Comparison of ENCODE assay signal across 16 cellular contexts in genomic region chr14:105074601-105075053, GRCh38. TPM values are rescaled to one million over a fixed set of nuclear protein-coding genes. Genes with fewer than 3 reads are reported as not detected.
DNase-seq lines count a peak whose midpoint lies in the region; ATAC-seq and TF ChIP-seq lines count a peak whose summit lies in the region.
"Had no signal": no experiment of that assay in that cellular context is flagged by ENCODE, and none has a peak within 500 bp of the region (broad histone marks: within the 10 kb centered on the region; RNA-seq: fewer than 3 reads in every experiment).

No MANE protein-coding gene starts in this region.

- POLR2A ChIA-PET in WTC11 (lab: Charles Lee): no interaction called here

- CTCF ChIA-PET in WTC11 (lab: Charles Lee): interaction anchor here (1.4 to 5.5 kb wide), 7 partner anchors 12 to 306 kb away, joined by 4 to 31 read pairs (median 18); partner anchors contain the start of gene JAG2

- WGBS in suprapubic skin: 20% methylated on average over 2 of the region's 15 CpGs

- DNase-seq in activated CD8-positive, alpha-beta memory T cell treated with anti-CD3 and anti-CD28 coated beads, Interleukin-2, amount 50 U/mL, for 48 hours: peak; percentile 55
- no peak for DNase-seq in activated CD8-positive, alpha-beta memory T cell treated with anti-CD3 and anti-CD28 coated beads for 24 hours
- DNase-seq in NCI-H1694 treated with DMSO at 0.1 percent for 48 hours (lab: John Stamatoyannopoulos, UW) (peak; percentile 41), WTC11 (ENCODE audit: low spot score) (no peak), suprapubic skin (ENCODE audit: low spot score in 2 of 2) (peak; percentile 65 to 78), iPS-NIHi7 (ENCODE audit: extremely low spot score) (no peak), GDM1 (lab: John Stamatoyannopoulos, UW) (no peak)
- DNase-seq: NCI-H446; stimulated activated CD4-positive, alpha-beta T cell treated with anti-CD3 and anti-CD28 coated beads, Interleukin-4, amount 100 ng/mL, for 1 hour; uterus had no signal

- no peaks in the 10 kb centered on the region for H3K27me3 Mint-ChIP-seq in WTC11 (ENCODE audit: low read depth)
- H3K27me3 Mint-ChIP-seq: activated naive CD8-positive, alpha-beta T cell had no signal

- H3K9me3 Mint-ChIP-seq in WTC11: no peaks in the 10 kb centered on the region
- H3K9me3 Mint-ChIP-seq: stimulated activated effector memory CD8-positive, alpha-beta T cell treated with anti-CD3 and anti-CD28 coated beads, Interleukin-12 subunit alpha, Interleukin-12 subunit beta, amount 100 ng/mL, for 72 hours had no signal

- H3K27ac ChIP-seq in suprapubic skin: no peak overlapping the region
- H3K27ac ChIP-seq: uterus had no signal

- TF ChIP-seq CTCF in WTC11 (IDR thresholded peaks at IDR 0.05): no peak
- TF ChIP-seq CTCF in suprapubic skin (IDR thresholded peaks at IDR 0.05): no peak

- H3K4me1 ChIP-seq in suprapubic skin: peaks cover 37% of the 10 kb centered on the region

- H3K4me3 Mint-ChIP-seq in WTC11: no peak overlapping the region
- H3K4me3 Mint-ChIP-seq: activated naive CD8-positive, alpha-beta T cell; stimulated activated effector memory CD8-positive, alpha-beta T cell treated with anti-CD3 and anti-CD28 coated beads, Interleukin-12 subunit alpha, Interleukin-12 subunit beta, amount 100 ng/mL, for 72 hours had no signal

- no peak for TF ChIP-seq EP300 in suprapubic skin (IDR thresholded peaks at IDR 0.05)

- H3K9me3 ChIP-seq in suprapubic skin: no peaks in the 10 kb centered on the region
- H3K9me3 ChIP-seq: uterus had no signal

- no peak for TF ChIP-seq POLR2A in suprapubic skin (IDR thresholded peaks at IDR 0.05)

- H3K36me3 Mint-ChIP-seq in WTC11: no peaks in the 10 kb centered on the region
- H3K36me3 Mint-ChIP-seq: activated naive CD8-positive, alpha-beta T cell had no signal

- 0 out of 2 replicates have a peak, but pooled peaks cover 3% of the 10 kb centered on the region for H3K4me1 Mint-ChIP-seq in WTC11

- no peaks in the 10 kb centered on the region for H3K36me3 ChIP-seq in suprapubic skin
- H3K36me3 ChIP-seq: uterus had no signal

- peaks cover 38% of the 10 kb centered on the region for H3K27me3 ChIP-seq in suprapubic skin

- no peak overlapping the region for H3K27ac Mint-ChIP-seq in WTC11

- peak overlapping the region; percentile 8 for H3K4me3 ChIP-seq in suprapubic skin
- H3K4me3 ChIP-seq: uterus had no signal

- peak; percentile 45; the same call in 1 of the 2 replicates for ATAC-seq in WTC11
- no peak for ATAC-seq in HG02970 (IDR thresholded peaks at IDR 0.05; ENCODE audit: low FRiP score, unreplicated experiment)
- ATAC-seq: HCT116; stimulated activated effector memory CD8-positive, alpha-beta T cell treated with anti-CD3 and anti-CD28 coated beads, Interleukin-12 subunit alpha, Interleukin-12 subunit beta, amount 100 ng/mL, for 72 hours had no signal

TF ChIP-seq in WTC11, 78 proteins besides CTCF, POLR2A, EP300 and RAD21:
- TF ChIP-seq AR (CRISPR knock-in tag; IDR thresholded peaks at IDR 0.05) (no peak), ZBTB43 (CRISPR knock-in tag; IDR thresholded peaks at IDR 0.05) (no peak), NFE2L1 (CRISPR knock-in tag; IDR thresholded peaks at IDR 0.05) (no peak), KAT7 (CRISPR knock-in tag; IDR thresholded peaks at IDR 0.05; ENCODE audit: borderline replicate concordance) (no peak), ATF2 (CRISPR knock-in tag; IDR thresholded peaks at IDR 0.05; ENCODE audit: borderline replicate concordance, low read depth) (no peak), USF1 (CRISPR knock-in tag; IDR thresholded peaks at IDR 0.05) (no peak), ESRRA (CRISPR knock-in tag; IDR thresholded peaks at IDR 0.05; ENCODE audit: borderline replicate concordance) (no peak), OVOL2 (CRISPR knock-in tag; IDR thresholded peaks at IDR 0.05; ENCODE audit: borderline replicate concordance) (no peak), ZNF423 (CRISPR knock-in tag; IDR thresholded peaks at IDR 0.05) (no peak), E2F4 (CRISPR knock-in tag; IDR thresholded peaks at IDR 0.05; ENCODE audit: borderline replicate concordance, low read depth) (no peak), JAZF1 (CRISPR knock-in tag; IDR thresholded peaks at IDR 0.05) (no peak), HMGA2 (CRISPR knock-in tag; IDR thresholded peaks at IDR 0.05) (no peak), NFYB (CRISPR knock-in tag; conservative IDR thresholded peaks at IDR 0.05; ENCODE audit: low read depth) (no peak), MAX (CRISPR knock-in tag; IDR thresholded peaks at IDR 0.05) (no peak), EMX1 (CRISPR knock-in tag; IDR thresholded peaks at IDR 0.05) (no peak), IRF2 (CRISPR knock-in tag; IDR thresholded peaks at IDR 0.05; ENCODE audit: borderline replicate concordance, low read depth) (no peak), E2F1 (CRISPR knock-in tag; IDR thresholded peaks at IDR 0.05) (no peak)

RNA-seq across cellular contexts. Expression of gene GPR132, which starts 9.4 kb away (rescaled TPM):
- total RNA-seq in WTC11 (2021) (0.09 to 0.13 TPM in 2 of 3 replicates, not detected in the other), suprapubic skin (1 to 10 TPM in 2 of 4 donors, under 1 TPM in 2; 0.95 to 2.7 (median 1.3) TPM)
- total RNA-seq: endothelial cell of umbilical vein, SK-MEL-5 had no signal

RNA-seq across cellular contexts. Expression of gene CDCA4, which starts 53.7 kb away (rescaled TPM):
- total RNA-seq in WTC11 (2021) (55.9 to 63.3 TPM (median 58.3 TPM) in 3 replicates), suprapubic skin (10 to 100 TPM; 27.7 to 38.6 (median 35.8) TPM)

Comparison
In these comparisons a context has a peak if more than half of its experiments do, and no peak if none do; other contexts are left out.
1. DNase-seq: peak in activated CD8-positive, alpha-beta memory T cell treated with anti-CD3 and anti-CD28 coated beads, Interleukin-2, amount 50 U/mL, for 48 hours (single experiment), NCI-H1694 treated with DMSO at 0.1 percent for 48 hours (single experiment) and suprapubic skin (2 of 2); none in activated CD8-positive, alpha-beta memory T cell treated with anti-CD3 and anti-CD28 coated beads for 24 hours (single experiment), WTC11 (single experiment), iPS-NIHi7 (single experiment) and GDM1 (single experiment).